ENCODE assay signal across 36 cellular contexts in the genomic region with DNA sequence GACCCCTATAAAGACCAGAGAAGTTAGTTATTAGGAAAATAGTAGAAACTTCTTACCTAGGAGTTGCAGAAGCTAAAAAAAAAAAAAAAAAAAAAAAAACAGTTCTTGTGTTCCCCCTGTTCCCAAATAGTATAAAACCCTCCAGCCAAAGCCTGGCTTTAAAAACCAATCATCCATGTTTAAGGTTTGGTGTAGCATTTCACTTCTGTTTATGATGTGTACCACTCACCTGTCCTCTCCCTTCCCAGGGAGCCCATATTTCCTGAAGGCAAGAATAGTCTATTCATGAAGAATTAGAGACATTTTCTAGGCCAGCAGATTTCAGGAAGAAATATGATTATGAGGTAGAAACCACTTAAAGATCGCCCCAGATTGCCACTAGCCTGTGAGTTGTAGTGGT.
"Had no signal": no experiment of that assay in that cellular context is flagged by ENCODE, and none has a peak within 500 bp of the region (broad histone marks: within the 10 kb centered on the region; RNA-seq: fewer than 3 reads in every experiment).

No MANE protein-coding gene starts in this region.

- DNase-seq: activated CD4-positive, alpha-beta T cell treated with anti-CD3 and anti-CD28 coated beads for 48 hours; activated CD4-positive, alpha-beta T cell treated with anti-CD3 and anti-CD28 coated beads, Interleukin-2, amount 50 U/mL, for 48 hours; activated CD8-positive, alpha-beta memory T cell treated with anti-CD3 and anti-CD28 coated beads, Interleukin-2, amount 50 U/mL, for 4 hours; activated effector memory CD4-positive, alpha-beta T cell treated with anti-CD3 and anti-CD28 coated beads, Interleukin-2, amount 50 U/mL, for 16 hours; activated naive CD4-positive, alpha-beta T cell treated with anti-CD3 and anti-CD28 coated beads for 36 hours; activated naive CD8-positive, alpha-beta T cell treated with anti-CD3 and anti-CD28 coated beads for 36 hours; activated T-cell treated with anti-CD3 and anti-CD28 coated beads, Interleukin-2, amount 50 U/mL, for 1 hour; adrenal gland; aorta; body of pancreas; dorsolateral prefrontal cortex; effector memory CD4-positive, alpha-beta T cell; erythroblast; gastrocnemius medialis; glutamatergic neuron; left ventricle myocardium inferior; mesendoderm; natural killer cell; occipital lobe; stimulated activated CD4-positive, alpha-beta T cell treated with anti-CD3 and anti-CD28 coated beads, Interleukin-1b, Interleukin-23, amount 100 ng/mL, for 48 hours; stimulated activated CD4-positive, alpha-beta T cell treated with anti-CD3 and anti-CD28 coated beads, Interleukin-4, amount 100 ng/mL, for 4 hours; stimulated activated CD8-positive, alpha-beta memory T cell treated with anti-CD3 and anti-CD28 coated beads, Interleukin-4, amount 100 ng/mL, for 48 hours; tibial artery; upper lobe of right lung; WERI-Rb-1 had no signal

- FAIRE-seq: colon, islet of Langerhans, TTC549 had no signal

- H3K4me1 ChIP-seq: suprapubic skin had no signal

- H3K36me3 ChIP-seq: adrenal gland, neural progenitor cell, WERI-Rb-1 had no signal

- H3K9me3 ChIP-seq: adrenal gland, body of pancreas, gastrocnemius medialis, left ventricle myocardium inferior, right atrium auricular region, suprapubic skin, tibial artery, upper lobe of right lung had no signal

- H3K4me3 Mint-ChIP-seq: activated naive CD4-positive, alpha-beta T cell treated with anti-CD3 and anti-CD28 coated beads for 36 hours; activated naive CD8-positive, alpha-beta T cell treated with anti-CD3 and anti-CD28 coated beads for 36 hours; activated T-helper 1 cell treated with anti-CD3 and anti-CD28 coated beads, Interleukin-12 subunit alpha, Interleukin-12 subunit beta, Interleukin-2, Interleukin-4 antibody, amounts not matched to agents 30 ng/mL and 10 ng/mL and 1 ng/mL, durations not matched to agents 14 hours and 24 hours and 36 hours; natural killer cell; neural progenitor cell; stimulated activated memory B cell treated with anti-CD40 and anti-IgM and Interleukin-4, amounts not matched to agents 10 μg/mL and 1 μg/mL and 100 μg/mL, for 72 hours had no signal

- H3K9me3 Mint-ChIP-seq: activated naive CD4-positive, alpha-beta T cell treated with anti-CD3 and anti-CD28 coated beads for 36 hours; activated naive CD8-positive, alpha-beta T cell treated with anti-CD3 and anti-CD28 coated beads for 36 hours; activated T-helper 1 cell treated with anti-CD3 and anti-CD28 coated beads, Interleukin-12 subunit alpha, Interleukin-12 subunit beta, Interleukin-2, Interleukin-4 antibody, amounts not matched to agents 30 ng/mL and 10 ng/mL and 1 ng/mL, durations not matched to agents 14 hours and 24 hours and 36 hours; natural killer cell; stimulated activated memory B cell treated with anti-CD40 and anti-IgM and Interleukin-4, amounts not matched to agents 10 μg/mL and 1 μg/mL and 100 μg/mL, for 72 hours had no signal

- ATAC-seq: activated CD4-positive, CD25-positive, alpha-beta regulatory T cell treated with anti-CD3 and anti-CD28 coated beads, Interleukin-2, amount 50 U/mL, for 24 hours; body of pancreas; gastrocnemius medialis; natural killer cell; stimulated activated memory B cell treated with anti-CD40 and anti-IgM and Interleukin-4, amounts not matched to agents 10 μg/mL and 1 μg/mL and 100 μg/mL, for 72 hours; upper lobe of right lung had no signal

- H3K27me3 ChIP-seq: adrenal gland, body of pancreas, dorsolateral prefrontal cortex, gastrocnemius medialis, neural progenitor cell, right atrium auricular region, suprapubic skin, tibial artery, upper lobe of right lung had no signal

- H3K27me3 Mint-ChIP-seq: activated naive CD8-positive, alpha-beta T cell treated with anti-CD3 and anti-CD28 coated beads for 36 hours; stimulated activated memory B cell treated with anti-CD40 and anti-IgM and Interleukin-4, amounts not matched to agents 10 μg/mL and 1 μg/mL and 100 μg/mL, for 72 hours had no signal

- H3K4me3 ChIP-seq: adrenal gland, body of pancreas, dorsolateral prefrontal cortex, gastrocnemius medialis, left ventricle myocardium inferior, lung, neural progenitor cell, right atrium auricular region, smooth muscle cell, suprapubic skin, tibial artery, upper lobe of right lung had no signal

- H3K4me1 Mint-ChIP-seq: activated naive CD8-positive, alpha-beta T cell treated with anti-CD3 and anti-CD28 coated beads for 36 hours; neural progenitor cell had no signal

- H3K27ac ChIP-seq: adrenal gland, body of pancreas, gastrocnemius medialis, left ventricle myocardium inferior, neural progenitor cell, right atrium auricular region, suprapubic skin, tibial artery, upper lobe of right lung, WERI-Rb-1 had no signal

- H3K27ac Mint-ChIP-seq: activated naive CD4-positive, alpha-beta T cell treated with anti-CD3 and anti-CD28 coated beads for 36 hours; activated naive CD8-positive, alpha-beta T cell treated with anti-CD3 and anti-CD28 coated beads for 36 hours; activated T-helper 1 cell treated with anti-CD3 and anti-CD28 coated beads, Interleukin-12 subunit alpha, Interleukin-12 subunit beta, Interleukin-2, Interleukin-4 antibody, amounts not matched to agents 30 ng/mL and 10 ng/mL and 1 ng/mL, durations not matched to agents 14 hours and 24 hours and 36 hours; natural killer cell; neural progenitor cell; stimulated activated memory B cell treated with anti-CD40 and anti-IgM and Interleukin-4, amounts not matched to agents 10 μg/mL and 1 μg/mL and 100 μg/mL, for 72 hours had no signal
